Comparison of ENCODE assay signal across 8 cellular contexts in genomic region chrX:135984220-135984619, GRCh38. TPM values are rescaled to one million over a fixed set of nuclear protein-coding genes. Genes with fewer than 3 reads are reported as not detected.
DNase-seq lines count a peak whose midpoint lies in the region; ATAC-seq, FAIRE-seq and TF ChIP-seq lines count a peak whose summit lies in the region.

No MANE protein-coding gene starts in this region.

- no peaks in the 10 kb centered on the region for H3K27me3 Mint-ChIP-seq in activated CD8-positive, alpha-beta T cell treated with anti-CD3 and anti-CD28 coated beads, Interleukin-2, amount 10 ng/mL, durations not matched to agents 7 days and 5 days (ENCODE audit: low read depth)

- dilution Hi-C loops in keratinocyte (cut with MboI; ENCODE audit: extremely low pct_ligation_motif_present, low sequenced_read_pairs) = no loop called here

- no peaks in the 10 kb centered on the region for H3K9me3 Mint-ChIP-seq in activated CD8-positive, alpha-beta T cell treated with anti-CD3 and anti-CD28 coated beads, Interleukin-2, amount 10 ng/mL, durations not matched to agents 7 days and 5 days (ENCODE audit: insufficient read depth)

- no peak for TF ChIP-seq POLR2A in heart left ventricle (IDR thresholded peaks at IDR 0.05)

- H3K36me3 Mint-ChIP-seq in activated CD8-positive, alpha-beta T cell treated with anti-CD3 and anti-CD28 coated beads, Interleukin-2, amount 10 ng/mL, durations not matched to agents 7 days and 5 days (ENCODE audit: low read depth) = no peaks in the 10 kb centered on the region

- peak overlapping the region in 9 of 12 donors; percentile 50 to 85 (median 76) for H3K4me3 ChIP-seq in heart left ventricle
- H3K4me3 ChIP-seq in keratinocyte (ENCODE audit: control insufficient read depth in 2 of 3, extremely low read depth in 1 of 3, insufficient read depth in 2 of 3, low read depth in 1 of 3, low read length in 3 of 3) = peak overlapping the region in 2 of 3 experiments; percentile 74 to 75
- peak overlapping the region; percentile 64 to 82 for H3K4me3 ChIP-seq in tibial artery

- TF ChIP-seq CTCF in heart left ventricle (IDR thresholded peaks at IDR 0.05) = no peak
- TF ChIP-seq CTCF in keratinocyte (optimal IDR thresholded peaks at IDR 0.05 in 1 of 3, IDR thresholded peaks at IDR 0.05 in 1 of 3, conservative IDR thresholded peaks at IDR 0.05 in 1 of 3; ENCODE audit: extremely low read depth in 1 of 3, insufficient read depth in 2 of 3, low read length in 3 of 3) = no peak
- no peak for TF ChIP-seq CTCF in tibial artery (IDR thresholded peaks at IDR 0.05)

- DNase-seq in heart left ventricle (no peak), left cardiac atrium (no peak), keratinocyte (ENCODE audit: low read depth, low spot score) (no peak), tibial artery (no peak), retina (no peak), kidney tubule cell (ENCODE audit: low spot score) (no peak), SIG-M5 treated with dmso at 0.1 percent for 504 hours (lab: John Stamatoyannopoulos, UW; ENCODE audit: unreplicated experiment) (no peak)
- no peak for DNase-seq in activated CD8-positive, alpha-beta T cell treated with anti-CD3 and anti-CD28 coated beads, Interleukin-2, amount 10 ng/mL, durations not matched to agents 7 days and 5 days

- H3K4me1 ChIP-seq in heart left ventricle (peaks cover 0 to 39% (median 3%) of the 10 kb centered on the region in 12 donors), keratinocyte (ENCODE audit: control insufficient read depth, extremely low read depth, insufficient read depth, low read length) (peaks cover 8% of the 10 kb centered on the region), tibial artery (peaks cover 0 to 5% (median 1%) of the 10 kb centered on the region in 4 donors)

- H2AFZ ChIP-seq in keratinocyte (ENCODE audit: control insufficient read depth, low read length) = peak overlapping the region; percentile 85

- peaks cover 21% of the 10 kb centered on the region for H3K79me2 ChIP-seq in keratinocyte (ENCODE audit: control insufficient read depth, insufficient read depth, low read length)

- H3K4me2 ChIP-seq in keratinocyte (ENCODE audit: control insufficient read depth, extremely low read depth, insufficient read depth, low read depth, low read length) = peak overlapping the region; percentile 77

- no peaks in the 10 kb centered on the region for H4K20me1 ChIP-seq in keratinocyte (ENCODE audit: control insufficient read depth, extremely low read depth, insufficient read depth, low read length)

- no peaks in the 10 kb centered on the region for H3K27me3 ChIP-seq in heart left ventricle
- H3K27me3 ChIP-seq in keratinocyte (ENCODE audit: control insufficient read depth, extremely low read depth, insufficient read depth, low read length) = no peaks in the 10 kb centered on the region
- H3K27me3 ChIP-seq in tibial artery = no peaks in the 10 kb centered on the region

- no peak for FAIRE-seq in keratinocyte (lab: Jason Lieb, UNC)

- H3K9me1 ChIP-seq in keratinocyte (ENCODE audit: control insufficient read depth, extremely low read depth, insufficient read depth, low read length) = no peaks in the 10 kb centered on the region

- intact Hi-C loops in heart left ventricle (cut with DNase I) (no loop called here), left cardiac atrium (cut with DNase I) (no loop called here), tibial artery (cut with DNase I; ENCODE audit: low total_unique reads) (no loop called here)

- H3K36me3 ChIP-seq in heart left ventricle = no peaks in the 10 kb centered on the region
- H3K36me3 ChIP-seq in keratinocyte (ENCODE audit: control insufficient read depth in 2 of 2, extremely low read depth in 1 of 2, insufficient read depth in 2 of 2, low read length in 2 of 2) = no peaks in the 10 kb centered on the region
- H3K36me3 ChIP-seq in tibial artery = no peaks in the 10 kb centered on the region

- ATAC-seq in heart left ventricle (no peak), left cardiac atrium (no peak)
- ATAC-seq in activated CD8-positive, alpha-beta T cell treated with anti-CD3 and anti-CD28 coated beads, Interleukin-2, amount 10 ng/mL, durations not matched to agents 7 days and 5 days = no peak

- peak overlapping the region; percentile 81 for H3K9ac ChIP-seq in keratinocyte (ENCODE audit: control insufficient read depth, extremely low read depth, insufficient read depth, low read length)

- H3K27ac Mint-ChIP-seq in activated CD8-positive, alpha-beta T cell treated with anti-CD3 and anti-CD28 coated beads, Interleukin-2, amount 10 ng/mL, durations not matched to agents 7 days and 5 days = peak overlapping the region; percentile 73

- peak overlapping the region; percentile 83 for H3K4me3 Mint-ChIP-seq in activated CD8-positive, alpha-beta T cell treated with anti-CD3 and anti-CD28 coated beads, Interleukin-2, amount 10 ng/mL, durations not matched to agents 7 days and 5 days

- WGBS in heart left ventricle, 4 donors = 59 to 69% (median 64%) methylated on average over 2 of the region's 2 CpGs

- peaks cover 53% of the 10 kb centered on the region for H3K4me1 Mint-ChIP-seq in activated CD8-positive, alpha-beta T cell treated with anti-CD3 and anti-CD28 coated beads, Interleukin-2, amount 10 ng/mL, durations not matched to agents 7 days and 5 days (ENCODE audit: low read depth)

- H3K9me3 ChIP-seq in heart left ventricle = no peaks in the 10 kb centered on the region
- H3K9me3 ChIP-seq in keratinocyte (ENCODE audit: control insufficient read depth, low read depth, low read length) = no peaks in the 10 kb centered on the region
- no peaks in the 10 kb centered on the region for H3K9me3 ChIP-seq in tibial artery

- CTCF ChIA-PET in activated CD8-positive, alpha-beta T cell treated with anti-CD3 and anti-CD28 coated beads, Interleukin-2, amount 10 ng/mL, durations not matched to agents 7 days and 5 days (lab: Charles Lee) = interaction anchor here (0.7 to 1.1 kb wide), 3 partner anchors 10 to 539 kb away, joined by 3 to 5 read pairs (median 3); no protein-coding TSS in a partner anchor

- POLR2A ChIA-PET in activated CD8-positive, alpha-beta T cell treated with anti-CD3 and anti-CD28 coated beads, Interleukin-2, amount 10 ng/mL, durations not matched to agents 7 days and 5 days (lab: Charles Lee) = no interaction called here

- H3K27ac ChIP-seq in heart left ventricle (peak overlapping the region in 8 of 12 donors; percentile 59 to 85 (median 78)), keratinocyte (ENCODE audit: control insufficient read depth, insufficient read depth, low read length) (peak overlapping the region; percentile 76), tibial artery (peak overlapping the region; percentile 77 to 81)

RNA-seq across cellular contexts. Expression of gene SLC9A6, which starts 1.0 kb away (rescaled TPM):
- total RNA-seq in heart left ventricle (10 to 100 TPM; 14.3 to 23.2 (median 15.6) TPM), left cardiac atrium (10 to 100 TPM; 14.6 to 15.7 TPM)
- polyA plus RNA-seq in heart left ventricle (10 to 100 TPM; 10.6 to 20.5 TPM), keratinocyte (11.0 to 17.4 TPM (median 14.0 TPM) in 3 replicates)
- total RNA-seq in activated CD8-positive, alpha-beta T cell treated with anti-CD3 and anti-CD28 coated beads, Interleukin-2, amount 10 ng/mL, durations not matched to agents 7 days and 5 days = 10 to 100 TPM; 15.4 to 17.5 TPM
- 4.4 TPM for polyA plus RNA-seq in keratinocyte (2011; ENCODE audit: low read depth)
- 5.1 and 9.3 TPM in 2 replicates for polyA plus RNA-seq in keratinocyte (2011; cell fraction: cytosol; rRNA removed)
- polyA plus RNA-seq in keratinocyte (2011; cell fraction: nucleus; rRNA removed) = 19.3 and 26.4 TPM in 2 replicates
- polyA plus RNA-seq in keratinocyte (2012; ENCODE audit: low replicate concordance) = 6.5 and 10.9 TPM in 2 replicates
- 8.7 to 38.2 TPM (median 25.5 TPM) in 3 replicates for polyA minus RNA-seq in keratinocyte
- polyA minus RNA-seq in keratinocyte (2011; cell fraction: cytosol; rRNA and poly(A)+ RNA removed) = 12.5 TPM
- polyA minus RNA-seq in keratinocyte (2011; cell fraction: nucleus; rRNA and poly(A)+ RNA removed) = 27.9 and 43.0 TPM in 2 replicates

RNA-seq across cellular contexts. Expression of gene MMGT1, which starts 10.4 kb away (rescaled TPM):
- total RNA-seq in heart left ventricle (10 to 100 TPM; 22.8 to 34.4 (median 26.5) TPM), left cardiac atrium (10 to 100 TPM; 22.7 to 27.2 TPM)
- polyA plus RNA-seq in heart left ventricle (10 to 100 TPM in 1 of 2 donors, 1 to 10 TPM in 1; 1.6 to 28.6 TPM), keratinocyte (10.4 to 19.8 TPM (median 14.8 TPM) in 3 replicates)
- total RNA-seq in activated CD8-positive, alpha-beta T cell treated with anti-CD3 and anti-CD28 coated beads, Interleukin-2, amount 10 ng/mL, durations not matched to agents 7 days and 5 days = 10 to 100 TPM; 15.9 to 16.4 TPM
- polyA plus RNA-seq in keratinocyte (2011; ENCODE audit: low read depth) = 3.8 TPM
- 10.7 and 21.4 TPM in 2 replicates for polyA plus RNA-seq in keratinocyte (2011; cell fraction: cytosol; rRNA removed)
- 9.7 and 13.8 TPM in 2 replicates for polyA plus RNA-seq in keratinocyte (2011; cell fraction: nucleus; rRNA removed)
- 12.9 and 14.4 TPM in 2 replicates for polyA plus RNA-seq in keratinocyte (2012; ENCODE audit: low replicate concordance)
- polyA minus RNA-seq in keratinocyte = 6.6 to 21.7 TPM (median 12.1 TPM) in 3 replicates
- polyA minus RNA-seq in keratinocyte (2011; cell fraction: cytosol; rRNA and poly(A)+ RNA removed) = 15.3 TPM
- 8.0 and 13.4 TPM in 2 replicates for polyA minus RNA-seq in keratinocyte (2011; cell fraction: nucleus; rRNA and poly(A)+ RNA removed)
